Comparison of ENCODE assay signal across 2 cellular contexts in genomic region chr6:130713144-130713543, GRCh38.
A peak's percentile ranks its signal among the peaks of the same experiment; 100 is the strongest.
TF ChIP-seq lines count a peak whose summit lies in the region.

No MANE protein-coding gene starts in this region.

TF ChIP-seq in SK-N-SH treated with all-trans-retinoic acid at 6 μM for 48 hours, 23 proteins besides CTCF, POLR2A, EP300 and RAD21 (continued from another document):
- TF ChIP-seq POU6F1 (CRISPR knock-in tag; IDR thresholded peaks at IDR 0.05; ENCODE audit: borderline replicate concordance, low read depth): no peak
- no peak for TF ChIP-seq TSHZ2 (CRISPR knock-in tag; IDR thresholded peaks at IDR 0.05)
- TF ChIP-seq TCF4 (CRISPR knock-in tag; IDR thresholded peaks at IDR 0.05; ENCODE audit: borderline replicate concordance): no peak
- no peak for TF ChIP-seq CREB5 (CRISPR knock-in tag; IDR thresholded peaks at IDR 0.05; ENCODE audit: low read depth)
- no peak for TF ChIP-seq ZNF8 (CRISPR knock-in tag; IDR thresholded peaks at IDR 0.05)
- no peak for TF ChIP-seq GLIS3 (CRISPR knock-in tag; IDR thresholded peaks at IDR 0.05)
- no peak for TF ChIP-seq ZNF70 (CRISPR knock-in tag; IDR thresholded peaks at IDR 0.05)

TF ChIP-seq in H1, 55 proteins besides CTCF, POLR2A, EP300 and RAD21 (continued from another document):
- TF ChIP-seq KDM1A (IDR thresholded peaks at IDR 0.05; ENCODE audit: borderline replicate concordance, low read length) (peak; percentile 73; the same call in 1 of the 2 replicates), GTF2F1 (IDR thresholded peaks at IDR 0.05; ENCODE audit: borderline replicate concordance, low read depth, low read length) (no peak), CBX8 (IDR thresholded peaks at IDR 0.05; ENCODE audit: borderline replicate concordance, low read depth, low read length) (no peak), CHD7 (IDR thresholded peaks at IDR 0.05; ENCODE audit: insufficient replicate concordance, low read length) (no peak), KDM5A (IDR thresholded peaks at IDR 0.05; ENCODE audit: low read length) (no peak), RBBP5 (IDR thresholded peaks at IDR 0.05; ENCODE audit: borderline replicate concordance, low read depth, low read length) (peak; percentile 88), CHD2 (IDR thresholded peaks at IDR 0.05; ENCODE audit: low read length) (peak; percentile 50; the same call in 1 of the 2 replicates), TCF12 (IDR thresholded peaks at IDR 0.05; ENCODE audit: low read depth, low read length) (peak; percentile 90; the same call in 1 of the 2 replicates), RXRA (IDR thresholded peaks at IDR 0.05; ENCODE audit: insufficient read depth, low read depth, low read length) (no peak), E2F6 (IDR thresholded peaks at IDR 0.05) (no peak), BRCA1 (IDR thresholded peaks at IDR 0.05; ENCODE audit: low read depth, low read length) (no peak), BCL11A (IDR thresholded peaks at IDR 0.05; ENCODE audit: low read depth in 2 of 2, low read length in 2 of 2) (no peak)
